Comparison of ENCODE assay signal across 20 cellular contexts in genomic region chr2:68415521-68415920, GRCh38. TPM values are rescaled to one million over a fixed set of nuclear protein-coding genes. Genes with fewer than 3 reads are reported as not detected.
DNase-seq lines count a peak whose midpoint lies in the region; ATAC-seq and TF ChIP-seq lines count a peak whose summit lies in the region.
"Had no signal": no experiment of that assay in that cellular context is flagged by ENCODE, and none has a peak within 500 bp of the region (broad histone marks: within the 10 kb centered on the region; RNA-seq: fewer than 3 reads in every experiment).

No MANE protein-coding gene starts in this region.

- no peaks in the 10 kb centered on the region for H4K20me1 ChIP-seq in Karpas-422 (ENCODE audit: insufficient read depth, low read depth, low read length)

- no peak overlapping the region for H3K4me3 ChIP-seq in Karpas-422 (ENCODE audit: low read length)
- no peak overlapping the region for H3K4me3 ChIP-seq in neuronal stem cell (ENCODE audit: low read length in 2 of 2)

- H3K27ac Mint-ChIP-seq in endothelial cell (ENCODE audit: unreplicated experiment): peak overlapping the region; percentile 90
- no peak overlapping the region for H3K27ac Mint-ChIP-seq in stimulated activated naive CD8-positive, alpha-beta T cell treated with anti-CD3 and anti-CD28 coated beads, Interleukin-15, amount 100 ng/mL, for 72 hours
- H3K27ac Mint-ChIP-seq: H9, IgD-negative memory B cell had no signal

- H2BK15ac ChIP-seq in neuronal stem cell (ENCODE audit: low read length): no peak overlapping the region

- no peak overlapping the region for H2AK5ac ChIP-seq in neuronal stem cell (ENCODE audit: low read depth, low read length)

- no peak overlapping the region for H2BK12ac ChIP-seq in neuronal stem cell (ENCODE audit: low read length)

- H4K8ac ChIP-seq in neuronal stem cell (ENCODE audit: low read depth, low read length): no peak overlapping the region

- H2BK5ac ChIP-seq in neuronal stem cell (ENCODE audit: low read length): no peak overlapping the region

- no peak for ATAC-seq in stimulated activated naive CD8-positive, alpha-beta T cell treated with anti-CD3 and anti-CD28 coated beads, Interleukin-15, amount 100 ng/mL, for 72 hours
- ATAC-seq: HepG2 had no signal

- no peak overlapping the region for H3K4me3 Mint-ChIP-seq in endothelial cell (ENCODE audit: unreplicated experiment)
- H3K4me3 Mint-ChIP-seq in stimulated activated naive CD8-positive, alpha-beta T cell treated with anti-CD3 and anti-CD28 coated beads, Interleukin-15, amount 100 ng/mL, for 72 hours: no peak overlapping the region
- H3K4me3 Mint-ChIP-seq: CD4-positive, CD25-positive, alpha-beta regulatory T cell; CD8-positive, alpha-beta memory T cell; H9; IgD-negative memory B cell had no signal

- H3K27me3 ChIP-seq in Karpas-422 (ENCODE audit: low read length) (no peaks in the 10 kb centered on the region), neuronal stem cell (ENCODE audit: control insufficient read depth in 3 of 3, insufficient read depth in 3 of 3, low read depth in 1 of 3, low read length in 3 of 3) (no peaks in the 10 kb centered on the region)
- H3K27me3 ChIP-seq: BE2C had no signal

- no peak overlapping the region for H4K91ac ChIP-seq in neuronal stem cell (ENCODE audit: low read depth, low read length, poor library complexity)

- H3K9ac ChIP-seq in Karpas-422 (ENCODE audit: low read length): no peak overlapping the region
- H3K9ac ChIP-seq in neuronal stem cell (ENCODE audit: low read depth, low read length, poor library complexity): no peak overlapping the region

- H3K9me2 ChIP-seq in Karpas-422 (replicated peaks; ENCODE audit: insufficient read depth, low read length): no peaks in the 10 kb centered on the region

- DNase-seq in Karpas-422: no peak
- DNase-seq in OCI-M1 (lab: John Stamatoyannopoulos, UW): peak; percentile 50
- no peak for DNase-seq in endothelial cell (ENCODE audit: low spot score)
- no peak for DNase-seq in neuronal stem cell (ENCODE audit: low spot score)
- DNase-seq in DMS79 (lab: John Stamatoyannopoulos, UW): no peak
- no peak for DNase-seq in SK-N-DZ (ENCODE audit: low spot score)
- DNase-seq in stimulated activated naive CD8-positive, alpha-beta T cell treated with anti-CD3 and anti-CD28 coated beads, Interleukin-15, amount 100 ng/mL, for 72 hours: no peak
- DNase-seq: ACHN; BE2C; C1 segment of cervical spinal cord; CD4-positive, CD25-positive, alpha-beta regulatory T cell; CD8-positive, alpha-beta memory T cell; COR-L47; DMS 273 treated with DMSO at 0.1 percent for 48 hours; DMS53; H9 had no signal

- peak overlapping the region; percentile 98 for H3K27ac ChIP-seq in Karpas-422 (ENCODE audit: low read length)
- no peak overlapping the region for H3K27ac ChIP-seq in neuronal stem cell (replicated peaks; ENCODE audit: low read length)

- H3K36me3 ChIP-seq in Karpas-422 (ENCODE audit: insufficient read depth, low read length) (no peaks in the 10 kb centered on the region), neuronal stem cell (replicated peaks in 1 of 2; ENCODE audit: control insufficient read depth in 2 of 2, insufficient read depth in 2 of 2, low read length in 2 of 2) (no peaks in the 10 kb centered on the region)
- H3K36me3 ChIP-seq: BE2C had no signal

- no peak overlapping the region for H2BK120ac ChIP-seq in neuronal stem cell (ENCODE audit: low read depth, low read length)

- peaks cover 4% of the 10 kb centered on the region for H3K4me1 Mint-ChIP-seq in endothelial cell (ENCODE audit: unreplicated experiment)
- H3K4me1 Mint-ChIP-seq in stimulated activated naive CD8-positive, alpha-beta T cell treated with anti-CD3 and anti-CD28 coated beads, Interleukin-15, amount 100 ng/mL, for 72 hours: peaks cover 34% of the 10 kb centered on the region

- H3K9me3 ChIP-seq in Karpas-422 (ENCODE audit: low read length) (no peaks in the 10 kb centered on the region), neuronal stem cell (replicated peaks in 1 of 2; ENCODE audit: control insufficient read depth in 2 of 2, insufficient read depth in 1 of 2, low read depth in 1 of 2, low read length in 2 of 2) (no peaks in the 10 kb centered on the region)
- H3K9me3 ChIP-seq: BE2C had no signal

- peaks cover 2% of the 10 kb centered on the region for H3K27me3 Mint-ChIP-seq in endothelial cell (ENCODE audit: unreplicated experiment)
- H3K27me3 Mint-ChIP-seq in stimulated activated naive CD8-positive, alpha-beta T cell treated with anti-CD3 and anti-CD28 coated beads, Interleukin-15, amount 100 ng/mL, for 72 hours: peaks cover 3% of the 10 kb centered on the region
- H3K27me3 Mint-ChIP-seq: CD8-positive, alpha-beta memory T cell; IgD-negative memory B cell had no signal

- H3K4me2 ChIP-seq in Karpas-422 (ENCODE audit: low read depth, low read length, poor library complexity, severe bottlenecking) (no peak overlapping the region), neuronal stem cell (ENCODE audit: insufficient read depth, low read length, poor library complexity, severe bottlenecking) (no peak overlapping the region)

- H3K4me1 ChIP-seq in Karpas-422 (ENCODE audit: low read length): peaks cover 95% of the 10 kb centered on the region
- peaks cover 6 to 19% of the 10 kb centered on the region in 2 donors for H3K4me1 ChIP-seq in neuronal stem cell (ENCODE audit: control insufficient read depth in 2 of 2, insufficient read depth in 1 of 2, low read depth in 1 of 2, low read length in 2 of 2)
- H3K4me1 ChIP-seq: BE2C had no signal

- H2AFZ ChIP-seq in Karpas-422 (ENCODE audit: low read length) (no peak overlapping the region), neuronal stem cell (ENCODE audit: low read length) (peak overlapping the region; percentile 55)

- H3K9me3 Mint-ChIP-seq in endothelial cell (ENCODE audit: unreplicated experiment): no peaks in the 10 kb centered on the region
- no peaks in the 10 kb centered on the region for H3K9me3 Mint-ChIP-seq in stimulated activated naive CD8-positive, alpha-beta T cell treated with anti-CD3 and anti-CD28 coated beads, Interleukin-15, amount 100 ng/mL, for 72 hours
- H3K9me3 Mint-ChIP-seq: CD4-positive, CD25-positive, alpha-beta regulatory T cell; CD8-positive, alpha-beta memory T cell; H9; IgD-negative memory B cell had no signal

- H3K36me3 Mint-ChIP-seq in endothelial cell (ENCODE audit: low read depth, unreplicated experiment): no peaks in the 10 kb centered on the region
- H3K36me3 Mint-ChIP-seq: CD4-positive, CD25-positive, alpha-beta regulatory T cell; CD8-positive, alpha-beta memory T cell had no signal

- H3K18ac ChIP-seq in neuronal stem cell (ENCODE audit: low read length): no peak overlapping the region

- H3K4ac ChIP-seq in neuronal stem cell (ENCODE audit: low read length): no peak overlapping the region

- no peak for TF ChIP-seq CTCF in endothelial cell (IDR thresholded peaks at IDR 0.05; ENCODE audit: unreplicated experiment)

- no peak overlapping the region for H3K14ac ChIP-seq in neuronal stem cell (ENCODE audit: low read length)

- H3K79me1 ChIP-seq in neuronal stem cell (ENCODE audit: low read depth, low read length): no peaks in the 10 kb centered on the region

- H3K23ac ChIP-seq in neuronal stem cell (ENCODE audit: low read depth, low read length, poor library complexity): no peak overlapping the region

- H3K79me2 ChIP-seq in Karpas-422 (ENCODE audit: low read length): no peaks in the 10 kb centered on the region

RNA-seq across cellular contexts. Expression of gene PLEK, which starts 50.4 kb away (rescaled TPM):
- total RNA-seq in Karpas-422 (2014; rRNA removed; shearing (Covaris generic); ENCODE audit: low replicate concordance): 224 and 232 TPM in 2 replicates
- total RNA-seq in endothelial cell (ENCODE audit: unreplicated experiment): not detected
- 0.01 TPM for polyA plus RNA-seq in neuronal stem cell (2013, experiment 1 of 2)
- polyA plus RNA-seq in neuronal stem cell (2013, experiment 2 of 2): 0.04 TPM
- 0.09 TPM in 1 of 2 replicates, not detected in the other for polyA plus RNA-seq in SK-N-DZ (2014; cell fraction: cytosol; rRNA removed)
- 0.13 TPM in 1 of 2 replicates, not detected in the other for polyA plus RNA-seq in SK-N-DZ (2014; cell fraction: nucleus; rRNA removed)
- total RNA-seq: Daoy, H1, H9, HepG2 had no signal
- polyA plus RNA-seq: H1, HepG2 had no signal

RNA-seq across cellular contexts. Expression of gene FBXO48, which starts 51.6 kb away (rescaled TPM):
- total RNA-seq in Karpas-422 (2014; rRNA removed; shearing (Covaris generic); ENCODE audit: low replicate concordance): 0.61 and 1.7 TPM in 2 replicates
- 1.6 TPM for total RNA-seq in endothelial cell (ENCODE audit: unreplicated experiment)
- 2.7 TPM for polyA plus RNA-seq in neuronal stem cell (2013, experiment 1 of 2)
- polyA plus RNA-seq in neuronal stem cell (2013, experiment 2 of 2): 2.6 TPM
- 1.0 and 1.3 TPM in 2 replicates for polyA plus RNA-seq in SK-N-DZ (2014; cell fraction: cytosol; rRNA removed)
- polyA plus RNA-seq in SK-N-DZ (2014; cell fraction: nucleus; rRNA removed): 0.50 and 0.69 TPM in 2 replicates

RNA-seq across cellular contexts. Expression of gene APLF, which starts 51.9 kb away (rescaled TPM):
- 2.5 and 5.3 TPM in 2 replicates for total RNA-seq in Karpas-422 (2014; rRNA removed; shearing (Covaris generic); ENCODE audit: low replicate concordance)
- total RNA-seq in endothelial cell (ENCODE audit: unreplicated experiment): 12.9 TPM
- 3.2 TPM for polyA plus RNA-seq in neuronal stem cell (2013, experiment 1 of 2)
- 3.5 TPM for polyA plus RNA-seq in neuronal stem cell (2013, experiment 2 of 2)
- 1.0 and 1.4 TPM in 2 replicates for polyA plus RNA-seq in SK-N-DZ (2014; cell fraction: cytosol; rRNA removed)
- 1.4 and 2.8 TPM in 2 replicates for polyA plus RNA-seq in SK-N-DZ (2014; cell fraction: nucleus; rRNA removed)

Comparison
In these comparisons a context has a peak if more than half of its experiments do, and no peak if none do; other contexts are left out.
1. RNA of gene PLEK, which starts 50.4 kb away (total RNA-seq): 224 to 232 TPM in Karpas-422; not detected in endothelial cell (single experiment); every median in the first group is over 100 times any median in the second.